13 cellular contexts compared by ENCODE assay signal in the genomic region with DNA sequence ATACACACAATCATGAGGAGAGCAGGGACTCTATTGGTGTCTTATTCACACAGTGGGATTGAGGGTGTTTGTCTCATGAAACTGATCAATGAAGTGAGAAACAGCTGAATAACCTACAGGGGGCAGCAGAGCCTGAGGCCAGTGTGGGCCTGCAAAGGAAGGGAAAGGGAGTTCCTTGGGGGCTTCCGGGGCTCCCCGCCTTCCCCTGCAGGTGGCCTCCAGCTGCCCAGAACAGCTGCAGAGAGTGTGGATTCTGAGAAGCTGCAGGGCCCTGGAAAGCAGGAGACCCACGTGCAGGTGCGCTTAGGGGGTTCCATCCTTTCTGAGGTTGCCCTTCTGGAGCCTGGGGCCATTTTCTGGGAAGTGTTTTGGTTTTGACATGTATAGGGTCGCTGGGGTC.
A peak's percentile ranks its signal among the peaks of the same experiment; 100 is the strongest.
DNase-seq lines count a peak whose midpoint lies in the region; ATAC-seq and TF ChIP-seq lines count a peak whose summit lies in the region.
"Had no signal": no experiment of that assay in that cellular context is flagged by ENCODE, and none has a peak within 500 bp of the region (broad histone marks: within the 10 kb centered on the region; RNA-seq: fewer than 3 reads in every experiment).

No MANE protein-coding gene starts in this region.

- no peak overlapping the region for H3K27ac ChIP-seq in iPS DF 6.9 (ENCODE audit: low read length)
- H3K27ac ChIP-seq: breast epithelium, esophagus squamous epithelium had no signal

- no peak for TF ChIP-seq CTCF in GM13976 (IDR thresholded peaks at IDR 0.05; ENCODE audit: borderline replicate concordance, control extremely low read depth, extremely low read depth, insufficient read depth, missing control alignments)

- H3K4me1 ChIP-seq in iPS DF 6.9 (ENCODE audit: control insufficient read depth, insufficient read depth, low read length) = 0 out of 2 replicates have a peak, but pooled peaks cover 2% of the 10 kb centered on the region
- H3K4me1 ChIP-seq: breast epithelium had no signal

- H3K4me3 ChIP-seq in iPS DF 6.9 (ENCODE audit: low read length) = no peak overlapping the region
- H3K4me3 ChIP-seq: breast epithelium, esophagus squamous epithelium had no signal

- no CpG with 5 or more reads among the region's 5 CpGs for WGBS in iPS DF 6.9 (ENCODE audit: insufficient coverage, insufficient read length)

- in situ Hi-C loops in GM13976 (cut with MboI; ENCODE audit: low sequenced_read_pairs, unreplicated experiment) = no loop called here

- no peaks in the 10 kb centered on the region for H3K36me3 ChIP-seq in iPS DF 6.9 (ENCODE audit: control insufficient read depth, insufficient read depth, low read length)
- H3K36me3 ChIP-seq: breast epithelium, esophagus squamous epithelium had no signal

- DNase-seq in NCI-H82 (lab: John Stamatoyannopoulos, UW) = peak; percentile 43
- DNase-seq in NCI-H82 treated with DMSO at 0.1 percent for 48 hours (lab: John Stamatoyannopoulos, UW; ENCODE audit: unreplicated experiment) = no peak
- DNase-seq in GM13976 (ENCODE audit: low spot score) = peak; percentile 43
- peak; percentile 7 for DNase-seq in SHP77 treated with DMSO at 0.1 percent for 48 hours (lab: John Stamatoyannopoulos, UW)
- peak; percentile 64 for DNase-seq in iPS DF 6.9 (ENCODE audit: low read depth, low spot score)
- DNase-seq in NCI-H2171 (lab: John Stamatoyannopoulos, UW) = no peak
- no peak for DNase-seq in NCI-H1694 treated with DMSO at 0.1 percent for 48 hours (lab: John Stamatoyannopoulos, UW)
- DNase-seq: activated T-cell treated with anti-CD3 and anti-CD28 coated beads, Interleukin-2, amount 50 U/mL, for 4 hours; esophagus squamous epithelium; nephron progenitor cell had no signal

- H3K9me3 ChIP-seq in iPS DF 6.9 (ENCODE audit: control insufficient read depth, insufficient read depth, low read length) = peaks cover 3% of the 10 kb centered on the region

- no peaks in the 10 kb centered on the region for H3K27me3 ChIP-seq in iPS DF 6.9 (ENCODE audit: control insufficient read depth, insufficient read depth, low read length)
- H3K27me3 ChIP-seq: breast epithelium, esophagus squamous epithelium had no signal

- ATAC-seq in GM21619 (IDR thresholded peaks at IDR 0.05; ENCODE audit: unreplicated experiment) = no peak
- ATAC-seq: activated T-cell treated with anti-CD3 and anti-CD28 coated beads, Interleukin-2, amount 50 U/mL, for 4 hours; stimulated activated effector memory CD8-positive, alpha-beta T cell treated with anti-CD3 and anti-CD28 coated beads, Interleukin-12 subunit alpha, Interleukin-12 subunit beta, amount 100 ng/mL, for 72 hours had no signal

Comparison
In these comparisons a context has a peak if more than half of its experiments do, and no peak if none do; other contexts are left out.
1. DNase-seq: peak in NCI-H82 (single experiment), GM13976 (single experiment), SHP77 treated with DMSO at 0.1 percent for 48 hours (single experiment) and iPS DF 6.9 (single experiment); none in NCI-H82 treated with DMSO at 0.1 percent for 48 hours (single experiment), NCI-H2171 (single experiment) and NCI-H1694 treated with DMSO at 0.1 percent for 48 hours (single experiment).